27 cellular contexts compared by ENCODE assay signal in genomic region chr2:63660060-63660459, GRCh38.
"Had no signal": no experiment of that assay in that cellular context is flagged by ENCODE, and none has a peak within 500 bp of the region (broad histone marks: within the 10 kb centered on the region; RNA-seq: fewer than 3 reads in every experiment).

No MANE protein-coding gene starts in this region.

- DNase-seq: dorsolateral prefrontal cortex; effector CD8-positive, alpha-beta T cell; endodermal cell; foreskin keratinocyte; heart left ventricle; hippocampal formation; immature natural killer cell; islet precursor cell; kidney glomerular epithelial cell; left ventricle myocardium superior; naive thymus-derived CD8-positive, alpha-beta T cell; nephron progenitor cell; nucleus accumbens; ovary; posterior cingulate gyrus; psoas muscle; right cardiac atrium; sigmoid colon; spleen; stimulated activated CD4-positive, alpha-beta T cell treated with anti-CD3 and anti-CD28 coated beads, Interleukin-2, amount 100 ng/mL, for 48 hours; stimulated activated naive B cell treated with anti-CD40 and anti-IgM and Interleukin-4, amounts not matched to agents 10 μg/mL and 1 μg/mL and 100 μg/mL, for 72 hours; transverse colon; upper lobe of right lung; uterus had no signal

- H3K4me1 ChIP-seq: gastroesophageal sphincter, psoas muscle, sigmoid colon, upper lobe of right lung, uterus had no signal

- H3K4me3 ChIP-seq: dorsolateral prefrontal cortex, gastroesophageal sphincter, heart left ventricle, lung, ovary, psoas muscle, sigmoid colon, spleen, transverse colon, upper lobe of right lung, uterus had no signal

- H3K27ac ChIP-seq: dorsolateral prefrontal cortex, foreskin keratinocyte, gastroesophageal sphincter, heart left ventricle, ovary, psoas muscle, sigmoid colon, spleen, transverse colon, upper lobe of right lung, uterus had no signal

- ATAC-seq: esophagus mucosa; foreskin keratinocyte; gastroesophageal sphincter; heart left ventricle; left ventricle myocardium superior; naive thymus-derived CD8-positive, alpha-beta T cell; psoas muscle; right cardiac atrium; stimulated activated naive B cell treated with anti-CD40 and anti-IgM and Interleukin-4, amounts not matched to agents 10 μg/mL and 1 μg/mL and 100 μg/mL, for 72 hours; upper lobe of right lung had no signal

- H3K36me3 ChIP-seq: gastroesophageal sphincter, heart left ventricle, ovary, sigmoid colon, spleen, transverse colon, upper lobe of right lung, uterus had no signal

- H3K9me3 ChIP-seq: gastroesophageal sphincter, heart left ventricle, ovary, psoas muscle, sigmoid colon, spleen, transverse colon, upper lobe of right lung, uterus had no signal

- H3K27me3 ChIP-seq: dorsolateral prefrontal cortex, foreskin keratinocyte, gastroesophageal sphincter, heart left ventricle, ovary, sigmoid colon, spleen, transverse colon, upper lobe of right lung, uterus had no signal
